17 cellular contexts compared by ENCODE assay signal in genomic region chr1:183909672-183910071, GRCh38.
"Had no signal": no experiment of that assay in that cellular context is flagged by ENCODE, and none has a peak within 500 bp of the region (broad histone marks: within the 10 kb centered on the region; RNA-seq: fewer than 3 reads in every experiment).

No MANE protein-coding gene starts in this region.

- H3K27me3 Mint-ChIP-seq: activated naive CD8-positive, alpha-beta T cell treated with anti-CD3 and anti-CD28 coated beads, Interleukin-2, amount 10 ng/mL, durations not matched to agents 7 days and 5 days; type B pancreatic cell had no signal

- H3K79me2 ChIP-seq: parathyroid adenoma had no signal

- H3K4me3 ChIP-seq: gastrocnemius medialis, heart right ventricle, sigmoid colon, suprapubic skin had no signal

- DNase-seq: activated CD4-positive, alpha-beta T cell treated with anti-CD3 and anti-CD28 coated beads for 1 hour; activated CD8-positive, alpha-beta memory T cell treated with anti-CD3 and anti-CD28 coated beads, Interleukin-2, amount 50 U/mL, for 48 hours; activated naive CD4-positive, alpha-beta T cell; activated naive CD8-positive, alpha-beta T cell treated with anti-CD3 and anti-CD28 coated beads, Interleukin-2, amount 10 ng/mL, durations not matched to agents 7 days and 5 days; anterior cingulate cortex; cerebellar nuclear complex; gastrocnemius medialis; heart right ventricle; left cardiac atrium; sigmoid colon; stimulated activated CD4-positive, alpha-beta T cell treated with anti-CD3 and anti-CD28 coated beads, Interleukin-2, amount 100 ng/mL, for 48 hours; stimulated activated naive CD4-positive, alpha-beta T cell; SW 1271 had no signal

- H3K27me3 ChIP-seq: gastrocnemius medialis, heart right ventricle, sigmoid colon, suprapubic skin had no signal

- H3K27ac ChIP-seq: gastrocnemius medialis, parathyroid adenoma, suprapubic skin had no signal

- H3K4me3 Mint-ChIP-seq: activated naive CD8-positive, alpha-beta T cell treated with anti-CD3 and anti-CD28 coated beads, Interleukin-2, amount 10 ng/mL, durations not matched to agents 7 days and 5 days; activated T-helper 1 cell treated with anti-CD3 and anti-CD28 coated beads, Interleukin-12 subunit alpha, Interleukin-12 subunit beta, Interleukin-2, Interleukin-4 antibody, amounts not matched to agents 30 ng/mL and 10 ng/mL and 1 ng/mL, durations not matched to agents 14 hours and 24 hours and 36 hours; type B pancreatic cell had no signal

- H3K4me1 ChIP-seq: gastrocnemius medialis, parathyroid adenoma, suprapubic skin had no signal

- H3K9me3 Mint-ChIP-seq: activated naive CD8-positive, alpha-beta T cell treated with anti-CD3 and anti-CD28 coated beads, Interleukin-2, amount 10 ng/mL, durations not matched to agents 7 days and 5 days; activated T-helper 1 cell treated with anti-CD3 and anti-CD28 coated beads, Interleukin-12 subunit alpha, Interleukin-12 subunit beta, Interleukin-2, Interleukin-4 antibody, amounts not matched to agents 30 ng/mL and 10 ng/mL and 1 ng/mL, durations not matched to agents 14 hours and 24 hours and 36 hours; type B pancreatic cell had no signal

- H3K36me3 ChIP-seq: gastrocnemius medialis had no signal

- H2AFZ ChIP-seq: parathyroid adenoma had no signal

- H3K9me3 ChIP-seq: gastrocnemius medialis, heart right ventricle, sigmoid colon, suprapubic skin had no signal

- ATAC-seq: gastrocnemius medialis, heart right ventricle, left cardiac atrium had no signal

- H3K27ac Mint-ChIP-seq: activated naive CD8-positive, alpha-beta T cell treated with anti-CD3 and anti-CD28 coated beads, Interleukin-2, amount 10 ng/mL, durations not matched to agents 7 days and 5 days; activated T-helper 1 cell treated with anti-CD3 and anti-CD28 coated beads, Interleukin-12 subunit alpha, Interleukin-12 subunit beta, Interleukin-2, Interleukin-4 antibody, amounts not matched to agents 30 ng/mL and 10 ng/mL and 1 ng/mL, durations not matched to agents 14 hours and 24 hours and 36 hours; type B pancreatic cell had no signal

- H3K9ac ChIP-seq: parathyroid adenoma had no signal
